1 cellular context compared by ENCODE assay signal in genomic region chr12:31715283-31715825, GRCh38.
TF ChIP-seq lines count a peak whose summit lies in the region.

No MANE protein-coding gene starts in this region.

TF ChIP-seq in H1, 55 proteins besides CTCF, POLR2A, EP300 and RAD21:
- no peak for TF ChIP-seq NRF1 (IDR thresholded peaks at IDR 0.05; ENCODE audit: low read depth, low read length)
- TF ChIP-seq SAP30 (IDR thresholded peaks at IDR 0.05; ENCODE audit: insufficient read depth, insufficient replicate concordance, low read length), result no peak
- TF ChIP-seq FOSL1 (IDR thresholded peaks at IDR 0.05; ENCODE audit: insufficient read depth, low read depth, low read length), result no peak
